Comparison of ENCODE assay signal across 8 cellular contexts in the genomic region with DNA sequence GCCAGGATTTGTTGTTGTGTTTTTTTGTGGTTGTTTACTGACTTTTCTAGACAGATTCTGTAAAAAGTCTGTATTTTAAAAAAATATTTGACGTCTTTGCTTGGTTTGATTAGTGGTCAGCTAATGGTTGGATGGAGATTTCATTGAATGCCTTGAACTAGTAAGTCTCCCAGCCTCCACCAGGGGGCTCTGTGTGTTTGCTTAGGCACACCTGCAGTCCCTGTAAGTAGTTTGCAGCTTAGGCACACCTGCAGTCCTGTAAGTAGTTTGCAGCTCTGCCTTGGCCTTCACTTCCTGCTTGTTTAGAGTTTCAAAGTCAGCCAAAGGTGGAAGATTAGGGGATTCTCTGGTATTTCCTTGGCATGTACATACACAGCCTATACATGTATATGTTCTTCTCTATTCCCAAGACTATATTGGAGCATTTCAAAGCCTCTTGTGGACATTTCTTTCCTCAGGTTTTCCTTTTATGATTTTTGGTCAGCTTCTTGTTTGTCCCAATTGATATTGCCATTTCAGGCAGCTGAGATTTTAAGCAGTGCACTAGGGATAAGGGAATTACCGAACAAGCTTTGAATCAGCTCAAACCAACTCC.
DNase-seq lines count a peak whose midpoint lies in the region; ATAC-seq and FAIRE-seq lines count a peak whose summit lies in the region.

No MANE protein-coding gene starts in this region.

- FAIRE-seq in frontal cortex (lab: Jason Lieb, UNC) = no peak

- intact Hi-C loops in left ventricle myocardium superior (cut with micrococcal nuclease) = no loop called here

- peak; percentile 95 for ATAC-seq in GM19468 (IDR thresholded peaks at IDR 0.05; ENCODE audit: extremely low read depth, unreplicated experiment)
- ATAC-seq in HG03558 (IDR thresholded peaks at IDR 0.05; ENCODE audit: extremely low read depth, unreplicated experiment) = peak; percentile 90
- ATAC-seq in left ventricle myocardium superior = peak; percentile 34

- DNase-seq in DMS153 treated with DMSO at 0.1 percent for 48 hours (lab: John Stamatoyannopoulos, UW; ENCODE audit: unreplicated experiment) (peak; percentile 16), SK-N-DZ (ENCODE audit: low spot score) (peak; percentile 54), left ventricle myocardium superior (peak; percentile 49), frontal cortex (ENCODE audit: low spot score in 2 of 2) (no peak)
- DNase-seq in activated naive CD4-positive, alpha-beta T cell treated with anti-CD3 and anti-CD28 coated beads, Interleukin-2, amount 50 U/mL, for 16 hours = peak; percentile 63
- DNase-seq in stimulated activated CD4-positive, alpha-beta T cell treated with anti-CD3 and anti-CD28 coated beads, Interleukin-12 subunit alpha, Interleukin-12 subunit beta, amount 100 ng/mL, for 24 hours (ENCODE audit: low read depth in 2 of 2) = peak; percentile 35 to 65

Comparison
In these comparisons a context has a peak if more than half of its experiments do, and no peak if none do; other contexts are left out.
1. DNase-seq: peak in DMS153 treated with DMSO at 0.1 percent for 48 hours (single experiment), SK-N-DZ (single experiment), activated naive CD4-positive, alpha-beta T cell treated with anti-CD3 and anti-CD28 coated beads, Interleukin-2, amount 50 U/mL, for 16 hours (single experiment), left ventricle myocardium superior (single experiment) and stimulated activated CD4-positive, alpha-beta T cell treated with anti-CD3 and anti-CD28 coated beads, Interleukin-12 subunit alpha, Interleukin-12 subunit beta, amount 100 ng/mL, for 24 hours (2 of 2); none in frontal cortex (0 of 2).
2. ATAC-seq: peak in every context shown above with its lines; median percentile 95 in GM19468; 90 in HG03558; 34 in left ventricle myocardium superior.